In the genomic region with DNA sequence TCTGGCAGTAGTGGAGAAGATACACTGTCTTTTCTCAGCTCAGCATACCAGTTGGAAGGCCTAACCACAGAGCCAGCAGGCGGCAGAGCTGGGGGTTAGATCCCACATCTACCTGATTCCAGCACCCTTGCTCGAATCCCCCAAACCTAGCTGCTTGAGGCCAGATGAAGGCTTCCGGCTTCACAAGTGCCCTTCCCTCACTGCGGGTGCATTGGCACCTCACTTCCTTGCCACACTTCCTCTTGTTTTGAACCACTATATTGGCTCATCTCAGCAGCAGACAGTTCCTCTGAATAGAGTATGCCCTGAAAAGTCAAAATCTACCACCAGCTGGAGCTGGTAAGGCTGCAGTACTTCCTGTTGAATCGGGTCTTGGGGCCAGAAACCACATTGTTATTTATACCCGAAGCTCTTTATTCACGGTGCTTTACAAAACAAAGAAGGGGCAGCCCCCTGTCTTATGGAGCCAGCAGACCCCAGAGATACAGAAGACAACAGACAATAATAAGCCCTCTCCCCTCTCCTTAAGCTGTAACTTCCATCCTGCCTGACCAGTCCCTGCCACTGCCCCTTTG, we compare ENCODE assay signal across 8 cellular contexts.
DNase-seq lines count a peak whose midpoint lies in the region; ATAC-seq lines count a peak whose summit lies in the region.

No MANE protein-coding gene starts in this region.

- peak; percentile 67 for ATAC-seq in HG02571 (IDR thresholded peaks at IDR 0.05; ENCODE audit: unreplicated experiment)
- ATAC-seq in activated T-cell treated with anti-CD3 and anti-CD28 coated beads, Interleukin-2, amount 50 U/mL, for 72 hours (replicated peaks in 1 of 2), result peak; percentile 91
- peak; percentile 97 for ATAC-seq in stimulated activated memory B cell treated with anti-CD40 and anti-IgM and Interleukin-4, amounts not matched to agents 10 μg/mL and 1 μg/mL and 100 μg/mL, for 72 hours

- H3K9me3 Mint-ChIP-seq in activated T-cell treated with anti-CD3 and anti-CD28 coated beads, Interleukin-2, amount 50 U/mL, for 72 hours, result peaks cover 0 to 2% of the 10 kb centered on the region in 2 donors
- peaks cover 6% of the 10 kb centered on the region for H3K9me3 Mint-ChIP-seq in stimulated activated memory B cell treated with anti-CD40 and anti-IgM and Interleukin-4, amounts not matched to agents 10 μg/mL and 1 μg/mL and 100 μg/mL, for 72 hours

- peaks cover 1 to 2% of the 10 kb centered on the region in 2 donors for H3K36me3 Mint-ChIP-seq in activated T-cell treated with anti-CD3 and anti-CD28 coated beads, Interleukin-2, amount 50 U/mL, for 72 hours (ENCODE audit: insufficient read depth in 2 of 2)
- no peaks in the 10 kb centered on the region for H3K36me3 Mint-ChIP-seq in stimulated activated memory B cell treated with anti-CD40 and anti-IgM and Interleukin-4, amounts not matched to agents 10 μg/mL and 1 μg/mL and 100 μg/mL, for 72 hours

- H3K4me3 Mint-ChIP-seq in activated T-cell treated with anti-CD3 and anti-CD28 coated beads, Interleukin-2, amount 50 U/mL, for 72 hours, result peak overlapping the region; percentile 66
- H3K4me3 Mint-ChIP-seq in stimulated activated memory B cell treated with anti-CD40 and anti-IgM and Interleukin-4, amounts not matched to agents 10 μg/mL and 1 μg/mL and 100 μg/mL, for 72 hours, result peak overlapping the region; percentile 17

- DNase-seq in GM03348 (ENCODE audit: low spot score), result peak; percentile 13
- DNase-seq in NOMO-1 treated with DMSO at 0.1 percent for 48 hours (lab: John Stamatoyannopoulos, UW; ENCODE audit: unreplicated experiment), result peak; percentile 98
- peak; percentile 67 to 70 for DNase-seq in activated T-cell treated with anti-CD3 and anti-CD28 coated beads, Interleukin-2, amount 50 U/mL, for 72 hours
- DNase-seq in iPS-NIHi7 (ENCODE audit: extremely low spot score), result peak; percentile 35
- DNase-seq in NCI-H1105 (lab: John Stamatoyannopoulos, UW), result no peak
- no peak for DNase-seq in NCI-H2196 (lab: John Stamatoyannopoulos, UW; ENCODE audit: unreplicated experiment)

- H3K27ac Mint-ChIP-seq in activated T-cell treated with anti-CD3 and anti-CD28 coated beads, Interleukin-2, amount 50 U/mL, for 72 hours, result peak overlapping the region; percentile 88
- peak overlapping the region; percentile 84 for H3K27ac Mint-ChIP-seq in stimulated activated memory B cell treated with anti-CD40 and anti-IgM and Interleukin-4, amounts not matched to agents 10 μg/mL and 1 μg/mL and 100 μg/mL, for 72 hours

- peaks cover 82% of the 10 kb centered on the region for H3K4me1 Mint-ChIP-seq in activated T-cell treated with anti-CD3 and anti-CD28 coated beads, Interleukin-2, amount 50 U/mL, for 72 hours (ENCODE audit: low read depth)
- peaks cover 63% of the 10 kb centered on the region for H3K4me1 Mint-ChIP-seq in stimulated activated memory B cell treated with anti-CD40 and anti-IgM and Interleukin-4, amounts not matched to agents 10 μg/mL and 1 μg/mL and 100 μg/mL, for 72 hours

- no peaks in the 10 kb centered on the region for H3K27me3 Mint-ChIP-seq in activated T-cell treated with anti-CD3 and anti-CD28 coated beads, Interleukin-2, amount 50 U/mL, for 72 hours (ENCODE audit: low read depth)
- no peaks in the 10 kb centered on the region for H3K27me3 Mint-ChIP-seq in stimulated activated memory B cell treated with anti-CD40 and anti-IgM and Interleukin-4, amounts not matched to agents 10 μg/mL and 1 μg/mL and 100 μg/mL, for 72 hours

Comparison
In these comparisons a context has a peak if more than half of its experiments do, and no peak if none do; other contexts are left out.
1. DNase-seq: peak in GM03348 (single experiment), NOMO-1 treated with DMSO at 0.1 percent for 48 hours (single experiment), activated T-cell treated with anti-CD3 and anti-CD28 coated beads, Interleukin-2, amount 50 U/mL, for 72 hours (2 of 2) and iPS-NIHi7 (single experiment); none in NCI-H1105 (single experiment) and NCI-H2196 (single experiment).
2. Peak in every context shown above with its lines, with median percentiles within 50 percentile points of each other: ATAC-seq.